In the genomic region with DNA sequence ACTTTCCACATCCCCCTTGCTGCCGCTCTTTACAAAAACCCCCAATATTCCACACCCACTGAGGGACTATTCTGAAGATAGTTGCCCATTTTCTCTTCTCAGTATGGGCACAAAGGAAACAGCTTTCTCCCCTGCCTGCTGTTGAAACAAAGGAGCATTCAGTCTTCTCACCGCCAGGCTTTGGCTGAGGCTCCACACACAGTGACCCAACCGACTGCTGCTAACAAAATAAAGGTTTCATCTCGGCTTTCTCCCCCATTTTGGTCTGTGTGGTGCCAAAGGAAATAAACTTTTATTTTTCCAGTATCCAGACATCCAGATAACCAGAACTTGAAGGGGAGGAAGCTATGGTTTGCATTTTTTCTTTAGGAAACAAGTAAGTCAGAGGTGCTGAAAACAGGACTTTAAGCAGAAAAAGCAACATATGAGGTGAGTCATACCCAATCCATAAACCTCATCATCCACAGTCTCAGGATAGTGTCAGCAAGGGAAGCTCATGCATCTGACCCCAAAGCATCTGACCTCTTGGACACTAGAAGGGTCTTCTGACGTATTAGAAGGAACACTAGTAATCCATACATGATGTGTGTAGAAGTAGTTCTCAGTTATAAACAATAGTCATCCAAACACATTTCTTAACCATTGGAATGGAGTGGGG, we compare ENCODE assay signal across 9 cellular contexts. TPM values are rescaled to one million over a fixed set of nuclear protein-coding genes. Genes with fewer than 3 reads are reported as not detected.
DNase-seq lines count a peak whose midpoint lies in the region; ATAC-seq and TF ChIP-seq lines count a peak whose summit lies in the region.
"Had no signal": no experiment of that assay in that cellular context is flagged by ENCODE, and none has a peak within 500 bp of the region (broad histone marks: within the 10 kb centered on the region; RNA-seq: fewer than 3 reads in every experiment).

No MANE protein-coding gene starts in this region.

- H3K27ac Mint-ChIP-seq in brain: peak overlapping the region; percentile 88 to 96 (median 91)
- no peak overlapping the region for H3K27ac Mint-ChIP-seq in natural killer cell

- H3K36me3 Mint-ChIP-seq in brain (no peaks in the 10 kb centered on the region), natural killer cell (no peaks in the 10 kb centered on the region)

- H3K27ac ChIP-seq in skin epidermis: peak overlapping the region in 11 of 21 experiments; percentile 5 to 68 (median 29)

- intact Hi-C loops in left ventricle myocardium superior (cut with micrococcal nuclease): no loop called here
- intact Hi-C loops in natural killer cell (cut with micrococcal nuclease): no loop called here

- H3K4me1 Mint-ChIP-seq in brain (peaks cover 79% of the 10 kb centered on the region), natural killer cell (no peaks in the 10 kb centered on the region)

- DNase-seq in HCEC 1CT: peak; percentile 98
- no peak for DNase-seq in left ventricle myocardium superior
- DNase-seq in iPS-NIHi7 (ENCODE audit: extremely low spot score): no peak
- DNase-seq in natural killer cell: no peak
- no peak for DNase-seq in DMS 273 treated with DMSO at 0.1 percent for 48 hours (lab: John Stamatoyannopoulos, UW)
- DNase-seq: effector CD8-positive, alpha-beta T cell had no signal

- ATAC-seq in left ventricle myocardium superior (peak; percentile 74), natural killer cell (no peak), HG03565 (IDR thresholded peaks at IDR 0.05; ENCODE audit: unreplicated experiment) (no peak)

- TF ChIP-seq CTCF in brain (conservative IDR thresholded peaks at IDR 0.05) (no peak), natural killer cell (IDR thresholded peaks at IDR 0.05) (no peak)

- H3K4me3 Mint-ChIP-seq in brain (peak overlapping the region; percentile 68 to 76 (median 73)), natural killer cell (no peak overlapping the region)

- no peak overlapping the region for H3K4me3 ChIP-seq in skin epidermis

- H3K27me3 Mint-ChIP-seq in brain (peaks cover 19% of the 10 kb centered on the region), natural killer cell (ENCODE audit: low read depth in 2 of 2) (peaks cover 35 to 73% of the 10 kb centered on the region in 2 donors)

- H3K9me3 Mint-ChIP-seq in brain: peaks cover 0 to 3% (median 0%) of the 10 kb centered on the region in 5 experiments
- no peaks in the 10 kb centered on the region for H3K9me3 Mint-ChIP-seq in natural killer cell

RNA-seq across cellular contexts. Expression of a gene that starts 6.4 kb away (rescaled TPM):
- polyA plus RNA-seq in brain (ENCODE audit: insufficient read depth, low read depth, low replicate concordance): 17.6 TPM
- 4.9 TPM for total RNA-seq in left ventricle myocardium superior
- under 1 TPM in 2 of 3 donors, not detected in 1; 0.07 to 0.45 TPM for total RNA-seq in natural killer cell

Comparison
In these comparisons a context has a peak if more than half of its experiments do, and no peak if none do; other contexts are left out.
1. H3K27ac Mint-ChIP-seq: peak in brain (5 of 5); none in natural killer cell (0 of 2).